In the genomic region with DNA sequence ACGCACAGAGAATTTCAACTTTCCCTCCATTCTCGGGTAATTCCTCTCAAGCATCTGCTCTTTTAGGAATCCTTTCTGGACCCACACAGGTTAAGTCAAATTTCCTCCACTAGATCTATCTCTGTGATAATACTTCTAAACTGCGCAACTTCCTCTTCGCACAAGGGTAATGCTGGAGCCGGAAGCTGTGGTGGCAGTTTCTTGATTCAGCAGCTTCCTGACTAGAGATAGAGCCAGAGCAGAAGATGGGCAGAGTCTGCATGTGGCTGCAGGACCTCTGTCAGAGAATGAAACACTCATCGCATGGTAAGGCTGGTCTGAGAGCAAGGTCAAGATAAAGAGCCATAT, we compare ENCODE assay signal across 7 cellular contexts. TPM values are rescaled to one million over a fixed set of nuclear protein-coding genes. Genes with fewer than 3 reads are reported as not detected.
DNase-seq lines count a peak whose midpoint lies in the region; ATAC-seq and TF ChIP-seq lines count a peak whose summit lies in the region.

No MANE protein-coding gene starts in this region.

- H3K27ac Mint-ChIP-seq in mesothelial cell of epicardium = no peak overlapping the region

- peak; percentile 65 for DNase-seq in activated CD4-positive, alpha-beta T cell treated with anti-CD3 and anti-CD28 coated beads for 1 hour
- peak; percentile 7 for DNase-seq in esophagus squamous epithelium (lab: John Stamatoyannopoulos, UW)
- DNase-seq in stimulated activated CD4-positive, alpha-beta T cell treated with anti-CD3 and anti-CD28 coated beads, TNF-alpha, amount 100 ng/mL, for 1 hour (ENCODE audit: low read depth in 3 of 3, low spot score in 1 of 3) = peak; percentile 35 to 62 (median 57)
- DNase-seq in NCI-H345 (lab: John Stamatoyannopoulos, UW) = no peak
- DNase-seq in mesothelial cell of epicardium (ENCODE audit: low spot score in 2 of 2, unreplicated experiment in 2 of 2) = no peak

- peak overlapping the region in 3 of 4 donors; percentile 12 to 24 (median 21) for H3K4me3 ChIP-seq in esophagus squamous epithelium

- H3K27me3 Mint-ChIP-seq in mesothelial cell of epicardium (ENCODE audit: low read depth) = no peaks in the 10 kb centered on the region

- H3K9me3 ChIP-seq in esophagus squamous epithelium = no peaks in the 10 kb centered on the region

- 57 to 64% methylated on average over 6 of the region's 6 CpGs for WGBS in esophagus squamous epithelium, 2 donors

- TF ChIP-seq POLR2A in esophagus squamous epithelium (IDR thresholded peaks at IDR 0.05) = peak in 2 of 4 donors; percentile 42 to 76

- H3K36me3 ChIP-seq in esophagus squamous epithelium = no peaks in the 10 kb centered on the region

- no peaks in the 10 kb centered on the region for H3K9me3 Mint-ChIP-seq in mesothelial cell of epicardium

- peaks cover 0 to 4% (median 0%) of the 10 kb centered on the region in 3 donors for H3K4me1 ChIP-seq in esophagus squamous epithelium

- H3K27ac ChIP-seq in esophagus squamous epithelium = peak overlapping the region; percentile 16 to 73 (median 50)

- intact Hi-C loops in esophagus squamous epithelium (cut with DNase I) = loop anchor here (10.0 kb wide), 1 partner anchor 88 kb away; a partner anchor contains a TSS

- no peaks in the 10 kb centered on the region for H3K27me3 ChIP-seq in esophagus squamous epithelium

- no peaks in the 10 kb centered on the region for H3K36me3 Mint-ChIP-seq in mesothelial cell of epicardium

- H3K4me3 Mint-ChIP-seq in mesothelial cell of epicardium = no peak overlapping the region

- ATAC-seq in GM19395 (IDR thresholded peaks at IDR 0.05; ENCODE audit: unreplicated experiment) = peak; percentile 86
- peak; percentile 89 for ATAC-seq in HG03378 (IDR thresholded peaks at IDR 0.05; ENCODE audit: unreplicated experiment)

- H3K4me1 Mint-ChIP-seq in mesothelial cell of epicardium = no peaks in the 10 kb centered on the region

- TF ChIP-seq CTCF in esophagus squamous epithelium (IDR thresholded peaks at IDR 0.05) = no peak
- no peak for TF ChIP-seq CTCF in mesothelial cell of epicardium (IDR thresholded peaks at IDR 0.05; ENCODE audit: unreplicated experiment)

RNA-seq across cellular contexts. Expression of a gene that starts 11.1 kb away (rescaled TPM):
- total RNA-seq in esophagus squamous epithelium (10 to 100 TPM; 10.4 to 28.4 (median 22.1) TPM), mesothelial cell of epicardium (23.6 to 27.5 TPM (median 25.9 TPM) in 3 replicates)

Comparison
In these comparisons a context has a peak if more than half of its experiments do, and no peak if none do; other contexts are left out.
1. DNase-seq: peak in activated CD4-positive, alpha-beta T cell treated with anti-CD3 and anti-CD28 coated beads for 1 hour (single experiment), esophagus squamous epithelium (single experiment) and stimulated activated CD4-positive, alpha-beta T cell treated with anti-CD3 and anti-CD28 coated beads, TNF-alpha, amount 100 ng/mL, for 1 hour (3 of 3); none in NCI-H345 (single experiment) and mesothelial cell of epicardium (0 of 2).